Comparison of ENCODE assay signal across 2 cellular contexts in the genomic region with DNA sequence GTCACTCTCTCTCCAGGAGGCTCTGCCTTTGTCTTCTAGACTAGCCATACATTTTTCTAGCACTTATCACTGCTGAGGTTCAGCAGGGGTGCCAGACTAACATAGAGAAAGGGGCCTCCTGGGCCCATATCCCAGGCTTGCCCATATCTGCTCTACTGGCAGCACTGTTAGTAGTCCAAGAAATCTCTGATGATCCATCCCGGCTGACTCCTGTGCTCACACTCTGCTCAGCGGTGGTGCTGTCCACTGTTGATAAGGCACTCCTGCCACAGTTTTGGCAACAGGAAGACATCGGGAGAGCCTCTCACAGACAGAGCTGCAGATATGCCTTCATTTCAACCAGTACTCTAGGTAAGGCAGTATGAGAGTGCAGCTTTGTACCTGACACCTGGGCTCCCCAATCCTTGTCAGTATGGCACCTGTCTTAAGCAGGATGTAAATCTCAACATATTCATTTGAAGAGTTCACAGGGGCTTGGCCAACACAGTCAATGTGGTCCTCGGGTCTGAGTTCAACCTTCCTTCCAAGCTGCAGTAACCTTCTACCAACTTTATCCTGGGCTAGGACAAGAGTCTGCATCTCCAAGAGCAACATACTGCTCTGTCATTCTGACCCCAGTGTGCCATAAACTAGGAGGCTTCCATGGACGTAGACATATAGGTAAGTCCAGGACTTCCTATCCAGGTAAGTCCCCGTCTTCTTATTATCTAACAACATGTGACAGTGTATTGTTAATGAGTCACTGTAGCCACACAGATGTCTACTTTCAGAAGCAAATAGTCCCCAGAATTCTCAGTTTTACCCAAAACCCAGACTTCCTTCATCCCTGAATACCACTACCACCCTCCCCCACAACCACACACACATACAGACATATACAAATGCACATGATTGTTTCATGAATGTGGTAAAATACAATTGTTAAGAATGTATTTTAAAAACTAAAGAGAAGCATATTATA.
A peak's percentile ranks its signal among the peaks of the same experiment; 100 is the strongest.
TF ChIP-seq lines count a peak whose summit lies in the region.

No MANE protein-coding gene starts in this region.

TF ChIP-seq in liver, 16 proteins besides CTCF, POLR2A, EP300 and RAD21 (continued from another document):
- TF ChIP-seq, protein P1, sequence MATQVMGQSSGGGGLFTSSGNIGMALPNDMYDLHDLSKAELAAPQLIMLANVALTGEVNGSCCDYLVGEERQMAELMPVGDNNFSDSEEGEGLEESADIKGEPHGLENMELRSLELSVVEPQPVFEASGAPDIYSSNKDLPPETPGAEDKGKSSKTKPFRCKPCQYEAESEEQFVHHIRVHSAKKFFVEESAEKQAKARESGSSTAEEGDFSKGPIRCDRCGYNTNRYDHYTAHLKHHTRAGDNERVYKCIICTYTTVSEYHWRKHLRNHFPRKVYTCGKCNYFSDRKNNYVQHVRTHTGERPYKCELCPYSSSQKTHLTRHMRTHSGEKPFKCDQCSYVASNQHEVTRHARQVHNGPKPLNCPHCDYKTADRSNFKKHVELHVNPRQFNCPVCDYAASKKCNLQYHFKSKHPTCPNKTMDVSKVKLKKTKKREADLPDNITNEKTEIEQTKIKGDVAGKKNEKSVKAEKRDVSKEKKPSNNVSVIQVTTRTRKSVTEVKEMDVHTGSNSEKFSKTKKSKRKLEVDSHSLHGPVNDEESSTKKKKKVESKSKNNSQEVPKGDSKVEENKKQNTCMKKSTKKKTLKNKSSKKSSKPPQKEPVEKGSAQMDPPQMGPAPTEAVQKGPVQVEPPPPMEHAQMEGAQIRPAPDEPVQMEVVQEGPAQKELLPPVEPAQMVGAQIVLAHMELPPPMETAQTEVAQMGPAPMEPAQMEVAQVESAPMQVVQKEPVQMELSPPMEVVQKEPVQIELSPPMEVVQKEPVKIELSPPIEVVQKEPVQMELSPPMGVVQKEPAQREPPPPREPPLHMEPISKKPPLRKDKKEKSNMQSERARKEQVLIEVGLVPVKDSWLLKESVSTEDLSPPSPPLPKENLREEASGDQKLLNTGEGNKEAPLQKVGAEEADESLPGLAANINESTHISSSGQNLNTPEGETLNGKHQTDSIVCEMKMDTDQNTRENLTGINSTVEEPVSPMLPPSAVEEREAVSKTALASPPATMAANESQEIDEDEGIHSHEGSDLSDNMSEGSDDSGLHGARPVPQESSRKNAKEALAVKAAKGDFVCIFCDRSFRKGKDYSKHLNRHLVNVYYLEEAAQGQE (IDR thresholded peaks at IDR 0.05): peak; percentile 44

TF ChIP-seq in HepG2, 621 proteins besides CTCF, POLR2A, EP300 and RAD21 (continued from another document):
- TF ChIP-seq JUNB (CRISPR knock-in tag; IDR thresholded peaks at IDR 0.05; ENCODE audit: borderline replicate concordance): no peak
- TF ChIP-seq ZNF775 (CRISPR knock-in tag; IDR thresholded peaks at IDR 0.05; ENCODE audit: borderline replicate concordance): no peak
- no peak for TF ChIP-seq NBN (conservative IDR thresholded peaks at IDR 0.05)
TF ChIP-seq in HepG2: peak in this region for 0.
